ENCODE assay signal across 1 cellular context in the genomic region with DNA sequence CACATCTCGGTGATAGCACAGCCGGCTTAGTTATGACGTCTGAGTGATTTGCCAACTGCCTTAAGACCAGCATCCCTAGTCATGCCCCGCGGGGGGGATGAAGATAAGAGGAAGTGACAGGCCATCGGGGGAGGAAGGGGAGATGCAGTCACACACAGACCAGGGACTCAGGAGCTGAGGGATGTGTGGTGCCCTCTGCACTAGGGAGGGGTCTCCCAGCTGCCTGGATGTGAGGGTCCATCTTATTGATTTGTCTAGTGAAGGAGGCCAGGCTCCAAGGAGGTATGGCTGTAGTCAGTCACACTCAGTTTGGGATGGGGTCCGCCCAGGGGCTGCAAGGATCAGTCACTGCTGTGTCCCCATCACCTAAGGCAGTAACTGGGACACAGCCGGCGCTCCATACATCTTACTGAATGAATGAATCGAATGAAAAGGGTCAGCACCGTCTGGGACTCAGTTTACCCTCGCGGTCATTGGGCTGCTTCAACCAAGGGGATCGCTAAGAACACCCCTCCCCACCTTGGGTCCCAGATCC.
A peak's percentile ranks its signal among the peaks of the same experiment; 100 is the strongest.
TF ChIP-seq lines count a peak whose summit lies in the region.

No MANE protein-coding gene starts in this region.

TF ChIP-seq in HepG2, 621 proteins besides CTCF, POLR2A, EP300 and RAD21:
- TF ChIP-seq, protein P1, sequence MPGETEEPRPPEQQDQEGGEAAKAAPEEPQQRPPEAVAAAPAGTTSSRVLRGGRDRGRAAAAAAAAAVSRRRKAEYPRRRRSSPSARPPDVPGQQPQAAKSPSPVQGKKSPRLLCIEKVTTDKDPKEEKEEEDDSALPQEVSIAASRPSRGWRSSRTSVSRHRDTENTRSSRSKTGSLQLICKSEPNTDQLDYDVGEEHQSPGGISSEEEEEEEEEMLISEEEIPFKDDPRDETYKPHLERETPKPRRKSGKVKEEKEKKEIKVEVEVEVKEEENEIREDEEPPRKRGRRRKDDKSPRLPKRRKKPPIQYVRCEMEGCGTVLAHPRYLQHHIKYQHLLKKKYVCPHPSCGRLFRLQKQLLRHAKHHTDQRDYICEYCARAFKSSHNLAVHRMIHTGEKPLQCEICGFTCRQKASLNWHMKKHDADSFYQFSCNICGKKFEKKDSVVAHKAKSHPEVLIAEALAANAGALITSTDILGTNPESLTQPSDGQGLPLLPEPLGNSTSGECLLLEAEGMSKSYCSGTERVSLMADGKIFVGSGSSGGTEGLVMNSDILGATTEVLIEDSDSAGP (CRISPR knock-in tag; IDR thresholded peaks at IDR 0.05; ENCODE audit: borderline replicate concordance), result peak; percentile 40; the same call in 1 of the 2 replicates
- TF ChIP-seq RBFOX2 (IDR thresholded peaks at IDR 0.05; ENCODE audit: low read depth, low read length) (no peak), CHD4 (IDR thresholded peaks at IDR 0.05; ENCODE audit: borderline replicate concordance, low read length) (0 out of 2 replicates have a peak, but pooled peaks have one; percentile 30), ERF (CRISPR knock-in tag; IDR thresholded peaks at IDR 0.05) (no peak), GABPA (IDR thresholded peaks at IDR 0.05; ENCODE audit: low read depth, low read length) (0 out of 2 replicates have a peak, but pooled peaks have one; percentile 11), GABPA (CRISPR knock-in tag; IDR thresholded peaks at IDR 0.05; ENCODE audit: low read depth) (no peak), ZNF331 (CRISPR knock-in tag; IDR thresholded peaks at IDR 0.05) (no peak), NFKB2 (CRISPR knock-in tag; IDR thresholded peaks at IDR 0.05; ENCODE audit: borderline replicate concordance) (0 out of 2 replicates have a peak, but pooled peaks have one; percentile 11), ZNF138 (CRISPR knock-in tag; IDR thresholded peaks at IDR 0.05; ENCODE audit: low read depth) (no peak), POLR2AphosphoS2 (IDR thresholded peaks at IDR 0.05; ENCODE audit: low read depth, low read length) (no peak), SP1 (IDR thresholded peaks at IDR 0.05) (no peak), SP1 (CRISPR knock-in tag; IDR thresholded peaks at IDR 0.05) (no peak)
- TF ChIP-seq, protein P2, sequence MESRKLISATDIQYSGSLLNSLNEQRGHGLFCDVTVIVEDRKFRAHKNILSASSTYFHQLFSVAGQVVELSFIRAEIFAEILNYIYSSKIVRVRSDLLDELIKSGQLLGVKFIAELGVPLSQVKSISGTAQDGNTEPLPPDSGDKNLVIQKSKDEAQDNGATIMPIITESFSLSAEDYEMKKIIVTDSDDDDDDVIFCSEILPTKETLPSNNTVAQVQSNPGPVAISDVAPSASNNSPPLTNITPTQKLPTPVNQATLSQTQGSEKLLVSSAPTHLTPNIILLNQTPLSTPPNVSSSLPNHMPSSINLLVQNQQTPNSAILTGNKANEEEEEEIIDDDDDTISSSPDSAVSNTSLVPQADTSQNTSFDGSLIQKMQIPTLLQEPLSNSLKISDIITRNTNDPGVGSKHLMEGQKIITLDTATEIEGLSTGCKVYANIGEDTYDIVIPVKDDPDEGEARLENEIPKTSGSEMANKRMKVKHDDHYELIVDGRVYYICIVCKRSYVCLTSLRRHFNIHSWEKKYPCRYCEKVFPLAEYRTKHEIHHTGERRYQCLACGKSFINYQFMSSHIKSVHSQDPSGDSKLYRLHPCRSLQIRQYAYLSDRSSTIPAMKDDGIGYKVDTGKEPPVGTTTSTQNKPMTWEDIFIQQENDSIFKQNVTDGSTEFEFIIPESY (CRISPR knock-in tag; IDR thresholded peaks at IDR 0.05), result 0 out of 2 replicates have a peak, but pooled peaks have one; percentile 0
- TF ChIP-seq, protein P3, sequence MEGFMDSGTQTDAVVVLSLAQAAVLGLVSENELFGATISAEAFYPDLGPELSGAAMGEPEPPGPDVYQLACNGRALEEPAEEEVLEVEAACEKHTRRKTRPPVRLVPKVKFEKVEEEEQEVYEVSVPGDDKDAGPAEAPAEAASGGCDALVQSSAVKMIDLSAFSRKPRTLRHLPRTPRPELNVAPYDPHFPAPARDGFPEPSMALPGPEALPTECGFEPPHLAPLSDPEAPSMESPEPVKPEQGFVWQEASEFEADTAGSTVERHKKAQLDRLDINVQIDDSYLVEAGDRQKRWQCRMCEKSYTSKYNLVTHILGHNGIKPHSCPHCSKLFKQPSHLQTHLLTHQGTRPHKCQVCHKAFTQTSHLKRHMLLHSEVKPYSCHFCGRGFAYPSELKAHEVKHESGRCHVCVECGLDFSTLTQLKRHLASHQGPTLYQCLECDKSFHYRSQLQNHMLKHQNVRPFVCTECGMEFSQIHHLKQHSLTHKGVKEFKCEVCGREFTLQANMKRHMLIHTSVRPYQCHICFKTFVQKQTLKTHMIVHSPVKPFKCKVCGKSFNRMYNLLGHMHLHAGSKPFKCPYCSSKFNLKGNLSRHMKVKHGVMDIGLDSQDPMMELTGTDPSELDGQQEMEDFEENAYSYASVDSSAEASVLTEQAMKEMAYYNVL (CRISPR knock-in tag; IDR thresholded peaks at IDR 0.05; ENCODE audit: borderline replicate concordance), result 0 out of 2 replicates have a peak, but pooled peaks have one; percentile 6
